In genomic region chr1:28518000-28518744, GRCh38 we compare ENCODE assay signal across 1 cellular context.
TF ChIP-seq lines count a peak whose summit lies in the region.

No MANE protein-coding gene starts in this region.

TF ChIP-seq in HepG2, 621 proteins besides CTCF, POLR2A, EP300 and RAD21 (continued from another document and continues in another):
- TF ChIP-seq ZNF687 (CRISPR knock-in tag; IDR thresholded peaks at IDR 0.05) (peak; percentile 88), KIAA2018 (CRISPR knock-in tag; IDR thresholded peaks at IDR 0.05; ENCODE audit: borderline replicate concordance) (no peak), ZBTB40 (IDR thresholded peaks at IDR 0.05) (no peak), ZBTB40 (CRISPR knock-in tag; IDR thresholded peaks at IDR 0.05) (peak; percentile 75), NFKBIZ (CRISPR knock-in tag; IDR thresholded peaks at IDR 0.05) (no peak), AKNA (CRISPR knock-in tag; IDR thresholded peaks at IDR 0.05; ENCODE audit: borderline replicate concordance) (no peak), YY1 (IDR thresholded peaks at IDR 0.05; ENCODE audit: insufficient read depth, insufficient replicate concordance, low read depth, low read length) (peak; percentile 55), GMEB2 (CRISPR knock-in tag; IDR thresholded peaks at IDR 0.05; ENCODE audit: low read depth) (no peak), ZNF580 (CRISPR knock-in tag; IDR thresholded peaks at IDR 0.05; ENCODE audit: borderline replicate concordance, low read depth) (peak; percentile 64; the same call in 1 of the 2 replicates), THAP9 (CRISPR knock-in tag; IDR thresholded peaks at IDR 0.05; ENCODE audit: borderline replicate concordance) (no peak), HOXA9 (CRISPR knock-in tag; IDR thresholded peaks at IDR 0.05; ENCODE audit: borderline replicate concordance) (no peak)
